ENCODE assay signal across 1 cellular context in the genomic region with DNA sequence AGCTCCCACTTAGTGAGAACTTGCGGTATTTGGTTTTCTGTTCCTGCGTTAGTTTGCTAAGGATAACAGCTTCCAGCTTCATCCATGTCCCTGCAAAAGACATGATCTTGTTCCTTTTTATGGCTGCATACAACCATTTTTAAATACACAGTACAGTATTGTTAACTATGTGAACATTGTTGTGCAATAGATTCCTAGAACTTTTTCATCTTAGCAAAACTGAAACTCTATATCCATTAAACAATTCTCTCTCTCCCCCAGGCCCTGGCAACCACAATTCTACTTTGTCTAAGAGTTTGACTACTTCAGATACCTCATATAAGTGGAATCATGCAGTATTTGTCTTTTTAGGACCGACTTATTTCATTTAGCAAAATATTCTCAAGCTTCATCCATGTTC.
TF ChIP-seq lines count a peak whose summit lies in the region.

No MANE protein-coding gene starts in this region.

TF ChIP-seq in IMR-90, 13 proteins besides CTCF, POLR2A, EP300 and RAD21:
- TF ChIP-seq RFX5 (IDR thresholded peaks at IDR 0.05; ENCODE audit: low read depth, low read length), result no peak
- no peak for TF ChIP-seq NFE2L2 (IDR thresholded peaks at IDR 0.05; ENCODE audit: low read depth, low read length)
- TF ChIP-seq CHD1 (IDR thresholded peaks at IDR 0.05; ENCODE audit: low read depth, low read length), result no peak
- 0 out of 2 replicates have a peak, but pooled peaks have one; percentile 42 for TF ChIP-seq CEBPB (IDR thresholded peaks at IDR 0.05; ENCODE audit: low read depth, low read length)
- TF ChIP-seq MAFK (IDR thresholded peaks at IDR 0.05; ENCODE audit: low read depth, low read length), result no peak
